ENCODE assay signal across 8 cellular contexts in genomic region chr7:135558337-135558767, GRCh38. TPM values are rescaled to one million over a fixed set of nuclear protein-coding genes. Genes with fewer than 3 reads are reported as not detected.
A peak's percentile ranks its signal among the peaks of the same experiment; 100 is the strongest.
DNase-seq lines count a peak whose midpoint lies in the region; ATAC-seq and TF ChIP-seq lines count a peak whose summit lies in the region.

No MANE protein-coding gene starts in this region.

- ATAC-seq in GM18868 (IDR thresholded peaks at IDR 0.05; ENCODE audit: unreplicated experiment), result peak; percentile 80
- peak; percentile 68 for ATAC-seq in HG03108 (IDR thresholded peaks at IDR 0.05; ENCODE audit: unreplicated experiment)
- ATAC-seq in activated B cell treated with CpG ODN at 0.5 μM for 24 hours (ENCODE audit: low read depth), result peak; percentile 56

- no peak overlapping the region for H3K4me3 Mint-ChIP-seq in activated B cell treated with CpG ODN at 0.5 μM for 24 hours

- H3K36me3 Mint-ChIP-seq in activated B cell treated with CpG ODN at 0.5 μM for 24 hours (ENCODE audit: low read depth), result peaks cover 9% of the 10 kb centered on the region

- no peaks in the 10 kb centered on the region for H3K27me3 Mint-ChIP-seq in activated B cell treated with CpG ODN at 0.5 μM for 24 hours

- H3K27ac Mint-ChIP-seq in activated B cell treated with CpG ODN at 0.5 μM for 24 hours, result no peak overlapping the region

- H3K4me3 ChIP-seq in AG09309 (ENCODE audit: control insufficient read depth, low read depth, low read length), result peak overlapping the region; percentile 91

- intact Hi-C loops in activated B cell treated with CpG ODN at 0.5 μM for 24 hours (cut with micrococcal nuclease), result loop anchor here (1.0 to 5.0 kb wide), 12 partner anchors 16 to 1431 kb away; partner anchors contain the start of genes AGBL3, AKR1B1, BPGM and CYREN

- no peaks in the 10 kb centered on the region for H3K9me3 Mint-ChIP-seq in activated B cell treated with CpG ODN at 0.5 μM for 24 hours

- CTCF ChIA-PET in activated B cell treated with CpG ODN at 0.5 μM for 24 hours (lab: Charles Lee), result interaction anchor here (1.5 to 2.0 kb wide), 2 partner anchors 277 to 284 kb away, joined by 3 to 7 read pairs; no protein-coding TSS in a partner anchor

- H3K4me1 Mint-ChIP-seq in activated B cell treated with CpG ODN at 0.5 μM for 24 hours, result peaks cover 16% of the 10 kb centered on the region

- POLR2A ChIA-PET in activated B cell treated with CpG ODN at 0.5 μM for 24 hours (lab: Charles Lee), result interaction anchor here (0.5 to 1.2 kb wide), 2 partner anchors 49 to 398 kb away, joined by 4 read pairs; partner anchors contain the start of gene CNOT4

- TF ChIP-seq CTCF in AG09309 (IDR thresholded peaks at IDR 0.05; ENCODE audit: control insufficient read depth, insufficient read depth, low read depth, low read length, missing control alignments) (peak; percentile 60), activated B cell treated with CpG ODN at 0.5 μM for 24 hours (IDR thresholded peaks at IDR 0.05) (peak; percentile 29)

- no peak for DNase-seq in AG09309 (ENCODE audit: low read depth)
- peak; percentile 57 for DNase-seq in NCI-H2171 (lab: John Stamatoyannopoulos, UW)
- peak; percentile 46 for DNase-seq in activated B cell treated with CpG ODN at 0.5 μM for 24 hours
- peak; percentile 67 for DNase-seq in central memory CD4-positive, alpha-beta T cell
- DNase-seq in kidney tubule cell (ENCODE audit: low spot score), result peak; percentile 61
- DNase-seq in stimulated activated CD4-positive, alpha-beta T cell treated with anti-CD3 and anti-CD28 coated beads, Interleukin-2, amount 100 ng/mL, for 24 hours, result peak; percentile 65 to 68

RNA-seq across cellular contexts. Expression of gene NUP205, which starts 0.6 kb away (rescaled TPM):
- total RNA-seq in activated B cell treated with CpG ODN at 0.5 μM for 24 hours, result 75.1 and 84.1 TPM in 2 replicates

RNA-seq across cellular contexts. Expression of gene CNOT4, which starts 48.5 kb away (rescaled TPM):
- total RNA-seq in activated B cell treated with CpG ODN at 0.5 μM for 24 hours, result 34.4 and 36.8 TPM in 2 replicates
